ENCODE assay signal across 10 cellular contexts in genomic region chr1:181251001-181251712, GRCh38.
DNase-seq lines count a peak whose midpoint lies in the region; ATAC-seq and TF ChIP-seq lines count a peak whose summit lies in the region.
"Had no signal": no experiment of that assay in that cellular context is flagged by ENCODE, and none has a peak within 500 bp of the region (broad histone marks: within the 10 kb centered on the region; RNA-seq: fewer than 3 reads in every experiment).

No MANE protein-coding gene starts in this region.

- H3K4me3 Mint-ChIP-seq in natural killer cell: no peak overlapping the region
- H3K4me3 Mint-ChIP-seq: activated naive CD4-positive, alpha-beta T cell treated with anti-CD3 and anti-CD28 coated beads for 36 hours; stimulated activated naive CD8-positive, alpha-beta T cell treated with anti-CD3 and anti-CD28 coated beads, Interleukin-15, Interleukin-2, amounts not matched to agents 100 ng/mL and 50 ng/mL, for 24 hours had no signal

- ATAC-seq in HG02852 (IDR thresholded peaks at IDR 0.05; ENCODE audit: unreplicated experiment) (no peak), natural killer cell (no peak)

- peak; percentile 85 for TF ChIP-seq EP300 in Ishikawa (IDR thresholded peaks at IDR 0.05; ENCODE audit: borderline replicate concordance)

- TF ChIP-seq RAD21 in Ishikawa (IDR thresholded peaks at IDR 0.05; ENCODE audit: low read depth): 0 out of 2 replicates have a peak, but pooled peaks have one; percentile 13

- peaks cover 4 to 10% of the 10 kb centered on the region in 2 donors for H3K27me3 Mint-ChIP-seq in natural killer cell (ENCODE audit: low read depth in 2 of 2)
- H3K27me3 Mint-ChIP-seq: stimulated activated naive CD8-positive, alpha-beta T cell treated with anti-CD3 and anti-CD28 coated beads, Interleukin-15, Interleukin-2, amounts not matched to agents 100 ng/mL and 50 ng/mL, for 24 hours had no signal

- intact Hi-C loops in natural killer cell (cut with micrococcal nuclease): no loop called here

- H3K36me3 Mint-ChIP-seq in natural killer cell: peaks cover 16% of the 10 kb centered on the region

- peaks cover 7 to 13% of the 10 kb centered on the region in 2 donors for H3K9me3 Mint-ChIP-seq in natural killer cell

- H3K27ac ChIP-seq in VCaP: peak overlapping the region; percentile 53

- no peaks in the 10 kb centered on the region for H3K4me1 Mint-ChIP-seq in natural killer cell

- DNase-seq in AG08396 (ENCODE audit: low spot score) (peak; percentile 7), glomerular visceral epithelial cell (ENCODE audit: extremely low spot score) (peak; percentile 59), NOMO-1 treated with dmso at 0.1 percent for 144 hours (lab: John Stamatoyannopoulos, UW; ENCODE audit: unreplicated experiment) (no peak), HUDEP-2 (lab: John Stamatoyannopoulos, UW; ENCODE audit: unreplicated experiment in 76 of 76) (no peak), natural killer cell (no peak)
- DNase-seq: activated naive CD4-positive, alpha-beta T cell treated with anti-CD3 and anti-CD28 coated beads for 36 hours had no signal

- no peak overlapping the region for H3K27ac Mint-ChIP-seq in natural killer cell
- H3K27ac Mint-ChIP-seq: activated naive CD4-positive, alpha-beta T cell treated with anti-CD3 and anti-CD28 coated beads for 36 hours; stimulated activated naive CD8-positive, alpha-beta T cell treated with anti-CD3 and anti-CD28 coated beads, Interleukin-15, Interleukin-2, amounts not matched to agents 100 ng/mL and 50 ng/mL, for 24 hours had no signal

- TF ChIP-seq CTCF in VCaP (conservative IDR thresholded peaks at IDR 0.05) (no peak), natural killer cell (IDR thresholded peaks at IDR 0.05) (no peak)

TF ChIP-seq in Ishikawa, 13 proteins besides CTCF, POLR2A, EP300 and RAD21:
- TF ChIP-seq TEAD4 (IDR thresholded peaks at IDR 0.05): peak; percentile 75
- TF ChIP-seq, protein P1, sequence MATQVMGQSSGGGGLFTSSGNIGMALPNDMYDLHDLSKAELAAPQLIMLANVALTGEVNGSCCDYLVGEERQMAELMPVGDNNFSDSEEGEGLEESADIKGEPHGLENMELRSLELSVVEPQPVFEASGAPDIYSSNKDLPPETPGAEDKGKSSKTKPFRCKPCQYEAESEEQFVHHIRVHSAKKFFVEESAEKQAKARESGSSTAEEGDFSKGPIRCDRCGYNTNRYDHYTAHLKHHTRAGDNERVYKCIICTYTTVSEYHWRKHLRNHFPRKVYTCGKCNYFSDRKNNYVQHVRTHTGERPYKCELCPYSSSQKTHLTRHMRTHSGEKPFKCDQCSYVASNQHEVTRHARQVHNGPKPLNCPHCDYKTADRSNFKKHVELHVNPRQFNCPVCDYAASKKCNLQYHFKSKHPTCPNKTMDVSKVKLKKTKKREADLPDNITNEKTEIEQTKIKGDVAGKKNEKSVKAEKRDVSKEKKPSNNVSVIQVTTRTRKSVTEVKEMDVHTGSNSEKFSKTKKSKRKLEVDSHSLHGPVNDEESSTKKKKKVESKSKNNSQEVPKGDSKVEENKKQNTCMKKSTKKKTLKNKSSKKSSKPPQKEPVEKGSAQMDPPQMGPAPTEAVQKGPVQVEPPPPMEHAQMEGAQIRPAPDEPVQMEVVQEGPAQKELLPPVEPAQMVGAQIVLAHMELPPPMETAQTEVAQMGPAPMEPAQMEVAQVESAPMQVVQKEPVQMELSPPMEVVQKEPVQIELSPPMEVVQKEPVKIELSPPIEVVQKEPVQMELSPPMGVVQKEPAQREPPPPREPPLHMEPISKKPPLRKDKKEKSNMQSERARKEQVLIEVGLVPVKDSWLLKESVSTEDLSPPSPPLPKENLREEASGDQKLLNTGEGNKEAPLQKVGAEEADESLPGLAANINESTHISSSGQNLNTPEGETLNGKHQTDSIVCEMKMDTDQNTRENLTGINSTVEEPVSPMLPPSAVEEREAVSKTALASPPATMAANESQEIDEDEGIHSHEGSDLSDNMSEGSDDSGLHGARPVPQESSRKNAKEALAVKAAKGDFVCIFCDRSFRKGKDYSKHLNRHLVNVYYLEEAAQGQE (IDR thresholded peaks at IDR 0.05; ENCODE audit: low read depth): no peak
- TF ChIP-seq TCF12 (IDR thresholded peaks at IDR 0.05; ENCODE audit: low read depth): peak; percentile 81
- TF ChIP-seq ZBTB7A (IDR thresholded peaks at IDR 0.05; ENCODE audit: low read depth): no peak
- TF ChIP-seq TAF1 (IDR thresholded peaks at IDR 0.05; ENCODE audit: low read depth): no peak
- no peak for TF ChIP-seq EGR1 (IDR thresholded peaks at IDR 0.05)
- TF ChIP-seq NFIC (IDR thresholded peaks at IDR 0.05): peak; percentile 97
- peak; percentile 70 for TF ChIP-seq FOXM1 (IDR thresholded peaks at IDR 0.05; ENCODE audit: borderline replicate concordance, low read depth)
- peak; percentile 30; the same call in 1 of the 2 replicates for TF ChIP-seq CEBPB (IDR thresholded peaks at IDR 0.05)
- 0 out of 2 replicates have a peak, but pooled peaks have one; percentile 16 for TF ChIP-seq YY1 (IDR thresholded peaks at IDR 0.05; ENCODE audit: low read depth)
- no peak for TF ChIP-seq CREB1 (IDR thresholded peaks at IDR 0.05; ENCODE audit: low read depth)
- TF ChIP-seq MAX (IDR thresholded peaks at IDR 0.05): peak; percentile 47
- 0 out of 2 replicates have a peak, but pooled peaks have one; percentile 8 for TF ChIP-seq USF1 (IDR thresholded peaks at IDR 0.05)

Comparison
In these comparisons a context has a peak if more than half of its experiments do, and no peak if none do; other contexts are left out.
1. DNase-seq: peak in AG08396 (single experiment) and glomerular visceral epithelial cell (single experiment); none in NOMO-1 treated with dmso at 0.1 percent for 144 hours (single experiment), HUDEP-2 (0 of 76) and natural killer cell (single experiment).